8 cellular contexts compared by ENCODE assay signal in the genomic region with DNA sequence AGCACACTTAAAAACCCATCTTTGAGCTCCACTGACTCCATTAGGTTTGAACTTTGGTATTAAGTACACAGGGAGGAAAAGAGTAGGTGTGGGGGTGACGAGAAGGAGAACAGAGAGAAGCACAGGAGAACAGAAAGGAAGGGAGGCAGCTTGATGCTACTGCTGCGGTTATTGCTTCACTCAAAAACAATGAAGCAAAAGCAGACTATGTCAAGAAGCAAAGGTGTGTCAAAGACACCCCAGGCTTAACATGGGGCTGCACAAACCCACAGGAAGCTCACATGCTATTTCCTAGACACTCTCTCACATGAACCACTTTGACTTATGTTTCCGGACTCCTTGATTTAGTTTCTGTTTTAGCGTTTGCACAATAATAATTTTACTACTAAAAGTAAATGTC.
A peak's percentile ranks its signal among the peaks of the same experiment; 100 is the strongest.
DNase-seq lines count a peak whose midpoint lies in the region; ATAC-seq, FAIRE-seq and TF ChIP-seq lines count a peak whose summit lies in the region.

No MANE protein-coding gene starts in this region.

- no peak for TF ChIP-seq POLR2A in GM12891 (IDR thresholded peaks at IDR 0.05; ENCODE audit: low read depth, low read length)

- ATAC-seq in HG02678 (IDR thresholded peaks at IDR 0.05; ENCODE audit: unreplicated experiment) (peak; percentile 82), HG03280 (IDR thresholded peaks at IDR 0.05; ENCODE audit: unreplicated experiment) (no peak)
- ATAC-seq in effector memory CD8-positive, alpha-beta T cell (replicated peaks), result peak; percentile 99

- H3K9me3 Mint-ChIP-seq in effector memory CD8-positive, alpha-beta T cell, result peaks cover 2 to 7% of the 10 kb centered on the region in 2 donors

- peak overlapping the region; percentile 93 to 94 for H3K27ac Mint-ChIP-seq in effector memory CD8-positive, alpha-beta T cell

- peak overlapping the region; percentile 75 to 77 for H3K4me3 Mint-ChIP-seq in effector memory CD8-positive, alpha-beta T cell

- H3K27me3 Mint-ChIP-seq in effector memory CD8-positive, alpha-beta T cell, result no peaks in the 10 kb centered on the region

- peaks cover 4% of the 10 kb centered on the region for H3K36me3 Mint-ChIP-seq in effector memory CD8-positive, alpha-beta T cell (ENCODE audit: insufficient read depth)

- FAIRE-seq in GM12891 (lab: Jason Lieb, UNC) (peak; percentile 93), GM19239 (lab: Jason Lieb, UNC) (no peak)

- peak; percentile 37 for DNase-seq in GM12891 (ENCODE audit: insufficient read length, low spot score)
- peak; percentile 29 for DNase-seq in T follicular helper cell (ENCODE audit: low read depth)
- peak; percentile 45 to 52 (median 52) for DNase-seq in effector memory CD8-positive, alpha-beta T cell
- DNase-seq in foreskin melanocyte, result no peak
- no peak for DNase-seq in GM19239 (ENCODE audit: insufficient read length, low spot score)
- no peak for DNase-seq in HUDEP-2 (lab: John Stamatoyannopoulos, UW; ENCODE audit: unreplicated experiment in 76 of 76)

- H3K4me1 Mint-ChIP-seq in effector memory CD8-positive, alpha-beta T cell (ENCODE audit: low read depth in 2 of 2), result peaks cover 38 to 62% of the 10 kb centered on the region in 2 donors

TF ChIP-seq in GM12891, 5 proteins besides CTCF, POLR2A, EP300 and RAD21:
- TF ChIP-seq SPI1 (IDR thresholded peaks at IDR 0.05; ENCODE audit: low read depth, low read length), result peak; percentile 61
- TF ChIP-seq POLR2AphosphoS5 (IDR thresholded peaks at IDR 0.05; ENCODE audit: low read depth, low read length), result no peak
- no peak for TF ChIP-seq POU2F2 (IDR thresholded peaks at IDR 0.05; ENCODE audit: low read depth, low read length)
- TF ChIP-seq PAX5 (IDR thresholded peaks at IDR 0.05; ENCODE audit: insufficient read depth, low read length, severe bottlenecking), result no peak

Comparison
In these comparisons a context has a peak if more than half of its experiments do, and no peak if none do; other contexts are left out.
1. DNase-seq: peak in GM12891 (single experiment), T follicular helper cell (single experiment) and effector memory CD8-positive, alpha-beta T cell (3 of 3); none in foreskin melanocyte (single experiment), GM19239 (single experiment) and HUDEP-2 (0 of 76).